11 cellular contexts compared by ENCODE assay signal in genomic region chr22:35685731-35686130, GRCh38.
"Had no signal": no experiment of that assay in that cellular context is flagged by ENCODE, and none has a peak within 500 bp of the region (broad histone marks: within the 10 kb centered on the region; RNA-seq: fewer than 3 reads in every experiment).

No MANE protein-coding gene starts in this region.

- H3K36me3 ChIP-seq: heart left ventricle, lower lobe of right lung, ovary had no signal

- H3K27ac ChIP-seq: heart left ventricle, lower lobe of right lung, ovary, VCaP had no signal

- H3K9me3 ChIP-seq: lower lobe of right lung had no signal

- H3K4me3 ChIP-seq: heart left ventricle, lower lobe of right lung, ovary had no signal

- DNase-seq: activated CD4-positive, alpha-beta memory T cell treated with anti-CD3 and anti-CD28 coated beads, Interleukin-2, amount 10 ng/mL, durations not matched to agents 7 days and 5 days; activated gamma-delta T cell; activated T-cell treated with anti-CD3 and anti-CD28 coated beads, Interleukin-2, amount 50 U/mL, for 72 hours; effector memory CD4-positive, alpha-beta T cell; heart left ventricle; immature natural killer cell; left cardiac atrium; lower lobe of right lung; ovary; stimulated activated CD4-positive, alpha-beta T cell treated with anti-CD3 and anti-CD28 coated beads, Interleukin-2, amount 100 ng/mL, for 48 hours had no signal

- H3K27me3 ChIP-seq: heart left ventricle, ovary had no signal
